ENCODE assay signal across 1 cellular context in the genomic region with DNA sequence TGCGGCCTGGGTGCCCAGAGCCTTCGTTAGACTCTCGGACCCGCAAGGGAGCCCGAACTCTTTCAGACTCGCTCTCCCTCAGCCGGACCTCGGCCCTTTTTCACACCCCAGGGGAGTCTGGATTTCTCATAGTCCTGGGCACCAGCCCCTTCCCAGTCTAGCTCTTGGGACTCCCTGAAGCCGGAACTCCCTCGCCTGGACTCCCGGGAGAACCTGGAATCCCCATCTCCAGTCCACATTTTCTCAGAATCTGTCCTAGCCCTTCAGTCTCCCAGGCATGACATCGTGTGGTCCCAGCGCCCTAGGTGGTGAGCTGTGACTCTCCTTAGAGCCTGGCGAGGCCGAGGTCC.
TF ChIP-seq lines count a peak whose summit lies in the region.

No MANE protein-coding gene starts in this region.

TF ChIP-seq in H1, 55 proteins besides CTCF, POLR2A, EP300 and RAD21:
- no peak for TF ChIP-seq RNF2 (IDR thresholded peaks at IDR 0.05; ENCODE audit: borderline replicate concordance, low read depth, low read length, missing control alignments, poor library complexity, severe bottlenecking)
- TF ChIP-seq KDM4A (IDR thresholded peaks at IDR 0.05; ENCODE audit: low read depth, low read length, severe bottlenecking) = peak; percentile 88
- TF ChIP-seq, protein P1, sequence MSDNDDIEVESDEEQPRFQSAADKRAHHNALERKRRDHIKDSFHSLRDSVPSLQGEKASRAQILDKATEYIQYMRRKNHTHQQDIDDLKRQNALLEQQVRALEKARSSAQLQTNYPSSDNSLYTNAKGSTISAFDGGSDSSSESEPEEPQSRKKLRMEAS (IDR thresholded peaks at IDR 0.05) = no peak
- peak; percentile 38 for TF ChIP-seq ASH2L (IDR thresholded peaks at IDR 0.05; ENCODE audit: low read length)
